Comparison of ENCODE assay signal across 1 cellular context in the genomic region with DNA sequence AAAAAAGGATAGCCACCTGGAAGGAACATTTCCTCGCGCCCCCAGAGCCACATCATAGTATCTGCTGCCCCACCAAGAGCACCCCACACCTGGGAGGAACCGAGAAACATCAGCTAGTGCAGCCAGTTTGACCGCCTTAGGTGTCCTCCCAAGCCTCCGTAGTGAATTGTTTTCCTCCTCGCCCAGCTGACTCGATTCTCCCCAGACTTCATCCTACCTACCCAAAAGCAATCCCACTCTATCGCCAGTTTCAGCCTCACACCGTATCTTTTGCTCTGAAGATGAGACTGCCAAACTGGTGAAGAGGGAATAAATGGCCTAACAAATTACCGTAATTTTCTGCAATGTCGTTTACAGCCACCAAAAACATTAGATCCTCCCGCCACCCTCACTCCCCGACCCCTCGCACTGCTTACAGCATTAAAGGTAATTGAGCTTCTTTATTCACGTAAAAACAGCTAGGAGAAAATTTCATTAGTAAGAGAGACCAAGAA.
TF ChIP-seq lines count a peak whose summit lies in the region.

No MANE protein-coding gene starts in this region.

TF ChIP-seq in GM23338, 12 proteins besides CTCF, POLR2A, EP300 and RAD21:
- TF ChIP-seq, protein P1, sequence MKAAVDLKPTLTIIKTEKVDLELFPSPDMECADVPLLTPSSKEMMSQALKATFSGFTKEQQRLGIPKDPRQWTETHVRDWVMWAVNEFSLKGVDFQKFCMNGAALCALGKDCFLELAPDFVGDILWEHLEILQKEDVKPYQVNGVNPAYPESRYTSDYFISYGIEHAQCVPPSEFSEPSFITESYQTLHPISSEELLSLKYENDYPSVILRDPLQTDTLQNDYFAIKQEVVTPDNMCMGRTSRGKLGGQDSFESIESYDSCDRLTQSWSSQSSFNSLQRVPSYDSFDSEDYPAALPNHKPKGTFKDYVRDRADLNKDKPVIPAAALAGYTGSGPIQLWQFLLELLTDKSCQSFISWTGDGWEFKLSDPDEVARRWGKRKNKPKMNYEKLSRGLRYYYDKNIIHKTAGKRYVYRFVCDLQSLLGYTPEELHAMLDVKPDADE (IDR thresholded peaks at IDR 0.05): no peak
- TF ChIP-seq EZH2 (IDR thresholded peaks at IDR 0.05; ENCODE audit: low read depth, unreplicated experiment): no peak
- TF ChIP-seq, protein P2, sequence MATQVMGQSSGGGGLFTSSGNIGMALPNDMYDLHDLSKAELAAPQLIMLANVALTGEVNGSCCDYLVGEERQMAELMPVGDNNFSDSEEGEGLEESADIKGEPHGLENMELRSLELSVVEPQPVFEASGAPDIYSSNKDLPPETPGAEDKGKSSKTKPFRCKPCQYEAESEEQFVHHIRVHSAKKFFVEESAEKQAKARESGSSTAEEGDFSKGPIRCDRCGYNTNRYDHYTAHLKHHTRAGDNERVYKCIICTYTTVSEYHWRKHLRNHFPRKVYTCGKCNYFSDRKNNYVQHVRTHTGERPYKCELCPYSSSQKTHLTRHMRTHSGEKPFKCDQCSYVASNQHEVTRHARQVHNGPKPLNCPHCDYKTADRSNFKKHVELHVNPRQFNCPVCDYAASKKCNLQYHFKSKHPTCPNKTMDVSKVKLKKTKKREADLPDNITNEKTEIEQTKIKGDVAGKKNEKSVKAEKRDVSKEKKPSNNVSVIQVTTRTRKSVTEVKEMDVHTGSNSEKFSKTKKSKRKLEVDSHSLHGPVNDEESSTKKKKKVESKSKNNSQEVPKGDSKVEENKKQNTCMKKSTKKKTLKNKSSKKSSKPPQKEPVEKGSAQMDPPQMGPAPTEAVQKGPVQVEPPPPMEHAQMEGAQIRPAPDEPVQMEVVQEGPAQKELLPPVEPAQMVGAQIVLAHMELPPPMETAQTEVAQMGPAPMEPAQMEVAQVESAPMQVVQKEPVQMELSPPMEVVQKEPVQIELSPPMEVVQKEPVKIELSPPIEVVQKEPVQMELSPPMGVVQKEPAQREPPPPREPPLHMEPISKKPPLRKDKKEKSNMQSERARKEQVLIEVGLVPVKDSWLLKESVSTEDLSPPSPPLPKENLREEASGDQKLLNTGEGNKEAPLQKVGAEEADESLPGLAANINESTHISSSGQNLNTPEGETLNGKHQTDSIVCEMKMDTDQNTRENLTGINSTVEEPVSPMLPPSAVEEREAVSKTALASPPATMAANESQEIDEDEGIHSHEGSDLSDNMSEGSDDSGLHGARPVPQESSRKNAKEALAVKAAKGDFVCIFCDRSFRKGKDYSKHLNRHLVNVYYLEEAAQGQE (IDR thresholded peaks at IDR 0.05; ENCODE audit: unreplicated experiment): no peak
- no peak for TF ChIP-seq EZH2phosphoT487 (IDR thresholded peaks at IDR 0.05; ENCODE audit: unreplicated experiment)
- no peak for TF ChIP-seq CREB1 (CRISPR knock-in tag; IDR thresholded peaks at IDR 0.05; ENCODE audit: low read depth)
- TF ChIP-seq, protein P3, sequence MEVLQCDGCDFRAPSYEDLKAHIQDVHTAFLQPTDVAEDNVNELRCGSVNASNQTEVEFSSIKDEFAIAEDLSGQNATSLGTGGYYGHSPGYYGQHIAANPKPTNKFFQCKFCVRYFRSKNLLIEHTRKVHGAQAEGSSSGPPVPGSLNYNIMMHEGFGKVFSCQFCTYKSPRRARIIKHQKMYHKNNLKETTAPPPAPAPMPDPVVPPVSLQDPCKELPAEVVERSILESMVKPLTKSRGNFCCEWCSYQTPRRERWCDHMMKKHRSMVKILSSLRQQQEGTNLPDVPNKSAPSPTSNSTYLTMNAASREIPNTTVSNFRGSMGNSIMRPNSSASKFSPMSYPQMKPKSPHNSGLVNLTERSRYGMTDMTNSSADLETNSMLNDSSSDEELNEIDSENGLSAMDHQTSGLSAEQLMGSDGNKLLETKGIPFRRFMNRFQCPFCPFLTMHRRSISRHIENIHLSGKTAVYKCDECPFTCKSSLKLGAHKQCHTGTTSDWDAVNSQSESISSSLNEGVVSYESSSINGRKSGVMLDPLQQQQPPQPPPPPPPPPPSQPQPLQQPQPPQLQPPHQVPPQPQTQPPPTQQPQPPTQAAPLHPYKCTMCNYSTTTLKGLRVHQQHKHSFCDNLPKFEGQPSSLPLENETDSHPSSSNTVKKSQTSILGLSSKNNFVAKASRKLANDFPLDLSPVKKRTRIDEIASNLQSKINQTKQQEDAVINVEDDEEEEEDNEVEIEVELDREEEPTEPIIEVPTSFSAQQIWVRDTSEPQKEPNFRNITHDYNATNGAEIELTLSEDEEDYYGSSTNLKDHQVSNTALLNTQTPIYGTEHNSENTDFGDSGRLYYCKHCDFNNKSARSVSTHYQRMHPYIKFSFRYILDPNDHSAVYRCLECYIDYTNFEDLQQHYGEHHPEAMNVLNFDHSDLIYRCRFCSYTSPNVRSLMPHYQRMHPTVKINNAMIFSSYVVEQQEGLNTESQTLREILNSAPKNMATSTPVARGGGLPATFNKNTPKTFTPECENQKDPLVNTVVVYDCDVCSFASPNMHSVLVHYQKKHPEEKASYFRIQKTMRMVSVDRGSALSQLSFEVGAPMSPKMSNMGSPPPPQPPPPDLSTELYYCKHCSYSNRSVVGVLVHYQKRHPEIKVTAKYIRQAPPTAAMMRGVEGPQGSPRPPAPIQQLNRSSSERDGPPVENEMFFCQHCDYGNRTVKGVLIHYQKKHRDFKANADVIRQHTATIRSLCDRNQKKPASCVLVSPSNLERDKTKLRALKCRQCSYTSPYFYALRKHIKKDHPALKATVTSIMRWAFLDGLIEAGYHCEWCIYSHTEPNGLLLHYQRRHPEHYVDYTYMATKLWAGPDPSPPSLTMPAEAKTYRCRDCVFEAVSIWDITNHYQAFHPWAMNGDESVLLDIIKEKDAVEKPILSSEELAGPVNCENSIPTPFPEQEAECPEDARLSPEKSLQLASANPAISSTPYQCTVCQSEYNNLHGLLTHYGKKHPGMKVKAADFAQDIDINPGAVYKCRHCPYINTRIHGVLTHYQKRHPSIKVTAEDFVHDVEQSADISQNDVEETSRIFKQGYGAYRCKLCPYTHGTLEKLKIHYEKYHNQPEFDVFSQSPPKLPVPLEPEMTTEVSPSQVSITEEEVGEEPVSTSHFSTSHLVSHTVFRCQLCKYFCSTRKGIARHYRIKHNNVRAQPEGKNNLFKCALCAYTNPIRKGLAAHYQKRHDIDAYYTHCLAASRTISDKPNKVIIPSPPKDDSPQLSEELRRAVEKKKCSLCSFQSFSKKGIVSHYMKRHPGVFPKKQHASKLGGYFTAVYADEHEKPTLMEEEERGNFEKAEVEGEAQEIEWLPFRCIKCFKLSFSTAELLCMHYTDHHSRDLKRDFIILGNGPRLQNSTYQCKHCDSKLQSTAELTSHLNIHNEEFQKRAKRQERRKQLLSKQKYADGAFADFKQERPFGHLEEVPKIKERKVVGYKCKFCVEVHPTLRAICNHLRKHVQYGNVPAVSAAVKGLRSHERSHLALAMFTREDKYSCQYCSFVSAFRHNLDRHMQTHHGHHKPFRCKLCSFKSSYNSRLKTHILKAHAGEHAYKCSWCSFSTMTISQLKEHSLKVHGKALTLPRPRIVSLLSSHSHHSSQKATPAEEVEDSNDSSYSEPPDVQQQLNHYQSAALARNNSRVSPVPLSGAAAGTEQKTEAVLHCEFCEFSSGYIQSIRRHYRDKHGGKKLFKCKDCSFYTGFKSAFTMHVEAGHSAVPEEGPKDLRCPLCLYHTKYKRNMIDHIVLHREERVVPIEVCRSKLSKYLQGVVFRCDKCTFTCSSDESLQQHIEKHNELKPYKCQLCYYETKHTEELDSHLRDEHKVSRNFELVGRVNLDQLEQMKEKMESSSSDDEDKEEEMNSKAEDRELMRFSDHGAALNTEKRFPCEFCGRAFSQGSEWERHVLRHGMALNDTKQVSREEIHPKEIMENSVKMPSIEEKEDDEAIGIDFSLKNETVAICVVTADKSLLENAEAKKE (CRISPR knock-in tag; IDR thresholded peaks at IDR 0.05): no peak
- TF ChIP-seq ZNF331 (CRISPR knock-in tag; IDR thresholded peaks at IDR 0.05; ENCODE audit: low read depth): no peak
- no peak for TF ChIP-seq ZNF114 (CRISPR knock-in tag; IDR thresholded peaks at IDR 0.05)
